In genomic region chr9:113708821-113709713, GRCh38 we compare ENCODE assay signal across 30 cellular contexts.
A peak's percentile ranks its signal among the peaks of the same experiment; 100 is the strongest.
DNase-seq lines count a peak whose midpoint lies in the region; ATAC-seq and TF ChIP-seq lines count a peak whose summit lies in the region.
"Had no signal": no experiment of that assay in that cellular context is flagged by ENCODE, and none has a peak within 500 bp of the region (broad histone marks: within the 10 kb centered on the region; RNA-seq: fewer than 3 reads in every experiment).

No MANE protein-coding gene starts in this region.

- H3K4me2 ChIP-seq in GM23338 (0 out of 2 replicates have a peak overlapping the region, but pooled peaks have one; percentile 7), neuronal stem cell (ENCODE audit: insufficient read depth, low read length, poor library complexity, severe bottlenecking) (no peak overlapping the region)
- H3K4me2 ChIP-seq: KMS-11, smooth muscle cell had no signal

- DNase-seq in GM23338 (ENCODE audit: low spot score) (peak; percentile 52), colonic mucosa (peak; percentile 11), islet precursor cell (peak; percentile 33), neuronal stem cell (ENCODE audit: low spot score) (no peak), SKM-1 (lab: John Stamatoyannopoulos, UW; ENCODE audit: unreplicated experiment) (no peak), DMS153 (lab: John Stamatoyannopoulos, UW) (no peak)
- no peak for DNase-seq in effector CD4-positive, alpha-beta T cell
- DNase-seq: activated CD4-positive, alpha-beta T cell treated with anti-CD3 and anti-CD28 coated beads, Interleukin-2, amount 50 U/mL, for 1 hour; activated CD4-positive, CD25-positive, alpha-beta regulatory T cell; activated naive CD4-positive, alpha-beta T cell treated with anti-CD3 and anti-CD28 coated beads, Interleukin-2, amount 50 U/mL, for 16 hours; AML-193; amniotic stem cell; CD4-positive, alpha-beta memory T cell; effector CD8-positive, alpha-beta T cell; GOT3; kidney; mucosa of descending colon; NCI-H1417 treated with DMSO at 0.1 percent for 48 hours; NCI-H2081; NCI-H524 treated with DMSO at 0.1 percent for 48 hours; stimulated activated CD4-positive, alpha-beta T cell treated with anti-CD3 and anti-CD28 coated beads, Interleukin-1b, Interleukin-23, amount 100 ng/mL, for 48 hours; stimulated activated naive CD8-positive, alpha-beta T cell treated with anti-CD3 and anti-CD28 coated beads, Interleukin-15, amount 100 ng/mL, for 72 hours had no signal

- H2BK120ac ChIP-seq in neuronal stem cell (ENCODE audit: low read depth, low read length): no peak overlapping the region

- no peaks in the 10 kb centered on the region for H3F3A ChIP-seq in GM23338 (replicated peaks; ENCODE audit: low read depth)

- no peak overlapping the region for H3K23ac ChIP-seq in neuronal stem cell (ENCODE audit: low read depth, low read length, poor library complexity)

- H3K79me1 ChIP-seq in neuronal stem cell (ENCODE audit: low read depth, low read length): no peaks in the 10 kb centered on the region

- intact Hi-C loops in colonic mucosa (cut with DNase I): no loop called here

- no peak overlapping the region for H4K8ac ChIP-seq in neuronal stem cell (ENCODE audit: low read depth, low read length)

- no peaks in the 10 kb centered on the region for H3K36me3 ChIP-seq in GM23338 (ENCODE audit: insufficient read depth)
- no peaks in the 10 kb centered on the region for H3K36me3 ChIP-seq in colonic mucosa
- H3K36me3 ChIP-seq in neuronal stem cell (replicated peaks in 1 of 2; ENCODE audit: control insufficient read depth in 2 of 2, insufficient read depth in 2 of 2, low read length in 2 of 2): no peaks in the 10 kb centered on the region
- H3K36me3 ChIP-seq: esophagus muscularis mucosa, thoracic aorta had no signal

- H2BK5ac ChIP-seq in neuronal stem cell (ENCODE audit: low read length): no peak overlapping the region

- H4K91ac ChIP-seq in neuronal stem cell (ENCODE audit: low read depth, low read length, poor library complexity): no peak overlapping the region

- H2AK5ac ChIP-seq in neuronal stem cell (ENCODE audit: low read depth, low read length): no peak overlapping the region

- TF ChIP-seq CTCF in GM23338 (conservative IDR thresholded peaks at IDR 0.05; ENCODE audit: low read depth in 2 of 2) (no peak), colonic mucosa (IDR thresholded peaks at IDR 0.05) (no peak)

- H3K4me1 ChIP-seq in GM23338 (ENCODE audit: insufficient read depth) (peaks cover 11% of the 10 kb centered on the region; the same call in 1 of the 2 replicates), colonic mucosa (no peaks in the 10 kb centered on the region), neuronal stem cell (ENCODE audit: control insufficient read depth in 2 of 2, insufficient read depth in 1 of 2, low read depth in 1 of 2, low read length in 2 of 2) (peaks cover 0 to 1% of the 10 kb centered on the region in 2 donors)
- H3K4me1 ChIP-seq: esophagus muscularis mucosa, foreskin keratinocyte had no signal

- H2AFZ ChIP-seq in GM23338 (no peak overlapping the region), neuronal stem cell (ENCODE audit: low read length) (no peak overlapping the region)

- no peak overlapping the region for H3K4ac ChIP-seq in neuronal stem cell (ENCODE audit: low read length)

- H3K4me1 Mint-ChIP-seq in GM23338: peaks cover 22% of the 10 kb centered on the region

- no peak overlapping the region for H3K27ac Mint-ChIP-seq in GM23338
- H3K27ac Mint-ChIP-seq: CD4-positive, alpha-beta memory T cell had no signal

- H3K27ac ChIP-seq in GM23338 (ENCODE audit: low read depth) (no peak overlapping the region), colonic mucosa (no peak overlapping the region), neuronal stem cell (replicated peaks; ENCODE audit: low read length) (no peak overlapping the region)
- H3K27ac ChIP-seq: esophagus muscularis mucosa, foreskin keratinocyte, KMS-11, SK-N-MC, thoracic aorta had no signal

- H3K18ac ChIP-seq in neuronal stem cell (ENCODE audit: low read length): peak overlapping the region; percentile 5

- H3K9me2 ChIP-seq in GM23338 (ENCODE audit: insufficient read depth): peaks cover 15% of the 10 kb centered on the region

- H2BK15ac ChIP-seq in neuronal stem cell (ENCODE audit: low read length): no peak overlapping the region

- no peaks in the 10 kb centered on the region for H3K79me2 ChIP-seq in GM23338 (replicated peaks; ENCODE audit: insufficient read depth)

- peaks cover 25% of the 10 kb centered on the region for H3K9me3 Mint-ChIP-seq in GM23338

- H3K9me3 ChIP-seq in colonic mucosa: no peaks in the 10 kb centered on the region
- peaks cover 0 to 6% of the 10 kb centered on the region in 2 donors for H3K9me3 ChIP-seq in neuronal stem cell (replicated peaks in 1 of 2; ENCODE audit: control insufficient read depth in 2 of 2, insufficient read depth in 1 of 2, low read depth in 1 of 2, low read length in 2 of 2)
- H3K9me3 ChIP-seq: mucosa of descending colon, thoracic aorta had no signal

- H3K14ac ChIP-seq in neuronal stem cell (ENCODE audit: low read length): no peak overlapping the region

- H4K20me1 ChIP-seq in GM23338 (replicated peaks; ENCODE audit: insufficient read depth): no peaks in the 10 kb centered on the region

- peaks cover 15% of the 10 kb centered on the region for H3K27me3 Mint-ChIP-seq in GM23338 (ENCODE audit: insufficient read depth, low read depth, poor library complexity)

- H2BK12ac ChIP-seq in neuronal stem cell (ENCODE audit: low read length): no peak overlapping the region

- WGBS in neuronal stem cell (ENCODE audit: extremely low coverage in 2 of 2, insufficient read length in 2 of 2, insufficient replicate concordance in 1 of 2), 2 donors: no CpG with 5 or more reads among the region's 7 CpGs

- H3K9ac ChIP-seq in colonic mucosa (ENCODE audit: low read depth in 2 of 2, low read length in 2 of 2) (no peak overlapping the region), neuronal stem cell (ENCODE audit: low read depth, low read length, poor library complexity) (no peak overlapping the region)
- H3K9ac ChIP-seq: KMS-11 had no signal

- H3K4me3 Mint-ChIP-seq in GM23338: no peak overlapping the region
- H3K4me3 Mint-ChIP-seq: CD4-positive, alpha-beta memory T cell; natural killer cell treated with Interleukin-12 subunit alpha and Interleukin-12 subunit beta and Interleukin-15 and Interleukin-18, amount 100 ng/mL, for 72 hours; stimulated activated naive CD8-positive, alpha-beta T cell treated with anti-CD3 and anti-CD28 coated beads, Interleukin-15, amount 100 ng/mL, for 72 hours had no signal

- peaks cover 20% of the 10 kb centered on the region for H3K36me3 Mint-ChIP-seq in GM23338 (ENCODE audit: low read depth)
- H3K36me3 Mint-ChIP-seq: CD4-positive, alpha-beta memory T cell; natural killer cell treated with Interleukin-12 subunit alpha and Interleukin-12 subunit beta and Interleukin-15 and Interleukin-18, amount 100 ng/mL, for 72 hours had no signal

- ATAC-seq in GM23338 (peak; percentile 47), HG02571 (IDR thresholded peaks at IDR 0.05; ENCODE audit: unreplicated experiment) (no peak)
- ATAC-seq: foreskin keratinocyte; mucosa of descending colon; natural killer cell treated with Interleukin-12 subunit alpha and Interleukin-12 subunit beta and Interleukin-15 and Interleukin-18, amount 100 ng/mL, for 72 hours; stimulated activated naive CD8-positive, alpha-beta T cell treated with anti-CD3 and anti-CD28 coated beads, Interleukin-15, amount 100 ng/mL, for 72 hours had no signal

- no peaks in the 10 kb centered on the region for H3K27me3 ChIP-seq in GM23338 (ENCODE audit: insufficient read depth)
- H3K27me3 ChIP-seq in colonic mucosa: no peaks in the 10 kb centered on the region
- H3K27me3 ChIP-seq in neuronal stem cell (ENCODE audit: control insufficient read depth in 3 of 3, insufficient read depth in 3 of 3, low read depth in 1 of 3, low read length in 3 of 3): no peaks in the 10 kb centered on the region

- H3K4me3 ChIP-seq in GM23338: no peak overlapping the region
- no peak overlapping the region for H3K4me3 ChIP-seq in colonic mucosa
- H3K4me3 ChIP-seq in neuronal stem cell (ENCODE audit: low read length in 2 of 2): no peak overlapping the region
- H3K4me3 ChIP-seq: esophagus muscularis mucosa, mucosa of descending colon, SK-N-MC, smooth muscle cell, thoracic aorta had no signal

TF ChIP-seq in GM23338, 12 proteins besides CTCF, POLR2A, EP300 and RAD21 (continues in another document):
- TF ChIP-seq ZNF114 (CRISPR knock-in tag; IDR thresholded peaks at IDR 0.05): no peak
- TF ChIP-seq POLR2AphosphoS5 (IDR thresholded peaks at IDR 0.05; ENCODE audit: low read depth): no peak
- TF ChIP-seq EZH2 (IDR thresholded peaks at IDR 0.05; ENCODE audit: low read depth, unreplicated experiment): no peak

Comparison
In these comparisons a context has a peak if more than half of its experiments do, and no peak if none do; other contexts are left out.
1. DNase-seq: peak in GM23338 (single experiment), colonic mucosa (single experiment) and islet precursor cell (single experiment); none in neuronal stem cell (single experiment), SKM-1 (single experiment), DMS153 (single experiment) and effector CD4-positive, alpha-beta T cell (single experiment).